1 cellular context compared by ENCODE assay signal in the genomic region with DNA sequence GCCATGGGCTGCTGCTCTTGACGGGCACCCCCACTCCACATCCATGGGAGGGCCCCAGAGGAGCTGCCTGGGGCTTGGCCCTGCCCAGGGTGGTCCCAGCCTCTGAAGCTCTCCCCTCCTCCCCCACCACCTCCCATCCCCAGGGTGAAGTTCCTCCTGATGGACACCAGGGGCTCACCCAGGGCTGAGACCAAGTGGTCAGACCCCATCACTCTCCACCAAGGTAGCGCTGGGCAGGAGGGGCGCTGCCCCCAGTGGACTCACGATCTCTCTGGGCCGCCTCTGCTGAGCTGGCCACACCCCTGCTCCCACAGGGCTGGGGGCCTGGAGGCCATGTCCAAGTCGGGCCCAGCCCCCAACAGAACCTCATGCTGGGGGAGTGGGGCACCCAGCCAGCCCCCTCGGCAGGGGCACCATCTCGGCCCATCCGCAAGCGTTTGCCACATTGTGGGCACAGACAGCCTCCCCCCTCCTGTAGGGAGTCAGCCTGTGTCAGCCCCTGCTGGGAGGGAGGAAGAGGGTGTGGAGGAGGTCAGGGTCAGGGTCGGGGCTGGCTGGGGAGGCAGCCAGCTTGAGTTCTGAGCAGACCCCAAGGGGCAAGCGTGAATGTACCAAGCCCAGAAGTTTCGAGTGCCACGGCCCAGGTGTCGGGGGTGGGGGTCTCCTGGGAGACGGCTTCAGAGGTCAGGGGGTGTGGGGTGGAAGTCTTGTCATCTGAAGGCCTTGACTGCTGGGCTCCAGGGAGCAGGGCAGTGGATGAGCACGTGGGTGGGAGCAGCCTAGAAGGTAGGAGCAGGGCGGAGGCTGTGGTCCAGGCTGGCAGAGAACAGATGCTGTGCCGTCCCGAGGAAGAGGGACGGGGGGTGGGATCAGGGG.
A peak's percentile ranks its signal among the peaks of the same experiment; 100 is the strongest.
TF ChIP-seq lines count a peak whose summit lies in the region.

No MANE protein-coding gene starts in this region.

TF ChIP-seq in HepG2, 621 proteins besides CTCF, POLR2A, EP300 and RAD21 (continued from another document and continues in another):
- TF ChIP-seq, protein P1, sequence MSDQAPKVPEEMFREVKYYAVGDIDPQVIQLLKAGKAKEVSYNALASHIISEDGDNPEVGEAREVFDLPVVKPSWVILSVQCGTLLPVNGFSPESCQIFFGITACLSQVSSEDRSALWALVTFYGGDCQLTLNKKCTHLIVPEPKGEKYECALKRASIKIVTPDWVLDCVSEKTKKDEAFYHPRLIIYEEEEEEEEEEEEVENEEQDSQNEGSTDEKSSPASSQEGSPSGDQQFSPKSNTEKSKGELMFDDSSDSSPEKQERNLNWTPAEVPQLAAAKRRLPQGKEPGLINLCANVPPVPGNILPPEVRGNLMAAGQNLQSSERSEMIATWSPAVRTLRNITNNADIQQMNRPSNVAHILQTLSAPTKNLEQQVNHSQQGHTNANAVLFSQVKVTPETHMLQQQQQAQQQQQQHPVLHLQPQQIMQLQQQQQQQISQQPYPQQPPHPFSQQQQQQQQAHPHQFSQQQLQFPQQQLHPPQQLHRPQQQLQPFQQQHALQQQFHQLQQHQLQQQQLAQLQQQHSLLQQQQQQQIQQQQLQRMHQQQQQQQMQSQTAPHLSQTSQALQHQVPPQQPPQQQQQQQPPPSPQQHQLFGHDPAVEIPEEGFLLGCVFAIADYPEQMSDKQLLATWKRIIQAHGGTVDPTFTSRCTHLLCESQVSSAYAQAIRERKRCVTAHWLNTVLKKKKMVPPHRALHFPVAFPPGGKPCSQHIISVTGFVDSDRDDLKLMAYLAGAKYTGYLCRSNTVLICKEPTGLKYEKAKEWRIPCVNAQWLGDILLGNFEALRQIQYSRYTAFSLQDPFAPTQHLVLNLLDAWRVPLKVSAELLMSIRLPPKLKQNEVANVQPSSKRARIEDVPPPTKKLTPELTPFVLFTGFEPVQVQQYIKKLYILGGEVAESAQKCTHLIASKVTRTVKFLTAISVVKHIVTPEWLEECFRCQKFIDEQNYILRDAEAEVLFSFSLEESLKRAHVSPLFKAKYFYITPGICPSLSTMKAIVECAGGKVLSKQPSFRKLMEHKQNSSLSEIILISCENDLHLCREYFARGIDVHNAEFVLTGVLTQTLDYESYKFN (CRISPR knock-in tag; conservative IDR thresholded peaks at IDR 0.05), result 0 out of 2 replicates have a peak, but pooled peaks have one; percentile 30
- TF ChIP-seq JUND (CRISPR knock-in tag; IDR thresholded peaks at IDR 0.05), result no peak
- no peak for TF ChIP-seq ZNF552 (CRISPR knock-in tag; IDR thresholded peaks at IDR 0.05; ENCODE audit: borderline replicate concordance)
- TF ChIP-seq HMG20B (CRISPR knock-in tag; conservative IDR thresholded peaks at IDR 0.05), result no peak
- no peak for TF ChIP-seq ZNF850 (CRISPR knock-in tag; conservative IDR thresholded peaks at IDR 0.05)
- no peak for TF ChIP-seq SIN3A (IDR thresholded peaks at IDR 0.05; ENCODE audit: borderline replicate concordance, low read depth, low read length)
- TF ChIP-seq, protein P2, sequence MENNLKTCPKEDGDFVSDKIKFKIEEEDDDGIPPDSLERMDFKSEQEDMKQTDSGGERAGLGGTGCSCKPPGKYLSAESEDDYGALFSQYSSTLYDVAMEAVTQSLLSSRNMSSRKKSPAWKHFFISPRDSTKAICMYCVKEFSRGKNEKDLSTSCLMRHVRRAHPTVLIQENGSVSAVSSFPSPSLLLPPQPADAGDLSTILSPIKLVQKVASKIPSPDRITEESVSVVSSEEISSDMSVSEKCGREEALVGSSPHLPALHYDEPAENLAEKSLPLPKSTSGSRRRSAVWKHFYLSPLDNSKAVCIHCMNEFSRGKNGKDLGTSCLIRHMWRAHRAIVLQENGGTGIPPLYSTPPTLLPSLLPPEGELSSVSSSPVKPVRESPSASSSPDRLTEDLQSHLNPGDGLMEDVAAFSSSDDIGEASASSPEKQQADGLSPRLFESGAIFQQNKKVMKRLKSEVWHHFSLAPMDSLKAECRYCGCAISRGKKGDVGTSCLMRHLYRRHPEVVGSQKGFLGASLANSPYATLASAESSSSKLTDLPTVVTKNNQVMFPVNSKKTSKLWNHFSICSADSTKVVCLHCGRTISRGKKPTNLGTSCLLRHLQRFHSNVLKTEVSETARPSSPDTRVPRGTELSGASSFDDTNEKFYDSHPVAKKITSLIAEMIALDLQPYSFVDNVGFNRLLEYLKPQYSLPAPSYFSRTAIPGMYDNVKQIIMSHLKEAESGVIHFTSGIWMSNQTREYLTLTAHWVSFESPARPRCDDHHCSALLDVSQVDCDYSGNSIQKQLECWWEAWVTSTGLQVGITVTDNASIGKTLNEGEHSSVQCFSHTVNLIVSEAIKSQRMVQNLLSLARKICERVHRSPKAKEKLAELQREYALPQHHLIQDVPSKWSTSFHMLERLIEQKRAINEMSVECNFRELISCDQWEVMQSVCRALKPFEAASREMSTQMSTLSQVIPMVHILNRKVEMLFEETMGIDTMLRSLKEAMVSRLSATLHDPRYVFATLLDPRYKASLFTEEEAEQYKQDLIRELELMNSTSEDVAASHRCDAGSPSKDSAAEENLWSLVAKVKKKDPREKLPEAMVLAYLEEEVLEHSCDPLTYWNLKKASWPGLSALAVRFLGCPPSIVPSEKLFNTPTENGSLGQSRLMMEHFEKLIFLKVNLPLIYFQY (CRISPR knock-in tag; IDR thresholded peaks at IDR 0.05; ENCODE audit: borderline replicate concordance), result no peak
- no peak for TF ChIP-seq ZNF484 (CRISPR knock-in tag; IDR thresholded peaks at IDR 0.05; ENCODE audit: borderline replicate concordance, low read depth)
- no peak for TF ChIP-seq JDP2 (CRISPR knock-in tag; IDR thresholded peaks at IDR 0.05; ENCODE audit: borderline replicate concordance)
- no peak for TF ChIP-seq ZNF367 (CRISPR knock-in tag; IDR thresholded peaks at IDR 0.05; ENCODE audit: borderline replicate concordance)
- no peak for TF ChIP-seq ZNF446 (CRISPR knock-in tag; IDR thresholded peaks at IDR 0.05)
- TF ChIP-seq, protein P3, sequence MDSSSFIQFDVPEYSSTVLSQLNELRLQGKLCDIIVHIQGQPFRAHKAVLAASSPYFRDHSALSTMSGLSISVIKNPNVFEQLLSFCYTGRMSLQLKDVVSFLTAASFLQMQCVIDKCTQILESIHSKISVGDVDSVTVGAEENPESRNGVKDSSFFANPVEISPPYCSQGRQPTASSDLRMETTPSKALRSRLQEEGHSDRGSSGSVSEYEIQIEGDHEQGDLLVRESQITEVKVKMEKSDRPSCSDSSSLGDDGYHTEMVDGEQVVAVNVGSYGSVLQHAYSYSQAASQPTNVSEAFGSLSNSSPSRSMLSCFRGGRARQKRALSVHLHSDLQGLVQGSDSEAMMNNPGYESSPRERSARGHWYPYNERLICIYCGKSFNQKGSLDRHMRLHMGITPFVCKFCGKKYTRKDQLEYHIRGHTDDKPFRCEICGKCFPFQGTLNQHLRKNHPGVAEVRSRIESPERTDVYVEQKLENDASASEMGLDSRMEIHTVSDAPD (CRISPR knock-in tag; IDR thresholded peaks at IDR 0.05), result no peak
- TF ChIP-seq, protein P4, sequence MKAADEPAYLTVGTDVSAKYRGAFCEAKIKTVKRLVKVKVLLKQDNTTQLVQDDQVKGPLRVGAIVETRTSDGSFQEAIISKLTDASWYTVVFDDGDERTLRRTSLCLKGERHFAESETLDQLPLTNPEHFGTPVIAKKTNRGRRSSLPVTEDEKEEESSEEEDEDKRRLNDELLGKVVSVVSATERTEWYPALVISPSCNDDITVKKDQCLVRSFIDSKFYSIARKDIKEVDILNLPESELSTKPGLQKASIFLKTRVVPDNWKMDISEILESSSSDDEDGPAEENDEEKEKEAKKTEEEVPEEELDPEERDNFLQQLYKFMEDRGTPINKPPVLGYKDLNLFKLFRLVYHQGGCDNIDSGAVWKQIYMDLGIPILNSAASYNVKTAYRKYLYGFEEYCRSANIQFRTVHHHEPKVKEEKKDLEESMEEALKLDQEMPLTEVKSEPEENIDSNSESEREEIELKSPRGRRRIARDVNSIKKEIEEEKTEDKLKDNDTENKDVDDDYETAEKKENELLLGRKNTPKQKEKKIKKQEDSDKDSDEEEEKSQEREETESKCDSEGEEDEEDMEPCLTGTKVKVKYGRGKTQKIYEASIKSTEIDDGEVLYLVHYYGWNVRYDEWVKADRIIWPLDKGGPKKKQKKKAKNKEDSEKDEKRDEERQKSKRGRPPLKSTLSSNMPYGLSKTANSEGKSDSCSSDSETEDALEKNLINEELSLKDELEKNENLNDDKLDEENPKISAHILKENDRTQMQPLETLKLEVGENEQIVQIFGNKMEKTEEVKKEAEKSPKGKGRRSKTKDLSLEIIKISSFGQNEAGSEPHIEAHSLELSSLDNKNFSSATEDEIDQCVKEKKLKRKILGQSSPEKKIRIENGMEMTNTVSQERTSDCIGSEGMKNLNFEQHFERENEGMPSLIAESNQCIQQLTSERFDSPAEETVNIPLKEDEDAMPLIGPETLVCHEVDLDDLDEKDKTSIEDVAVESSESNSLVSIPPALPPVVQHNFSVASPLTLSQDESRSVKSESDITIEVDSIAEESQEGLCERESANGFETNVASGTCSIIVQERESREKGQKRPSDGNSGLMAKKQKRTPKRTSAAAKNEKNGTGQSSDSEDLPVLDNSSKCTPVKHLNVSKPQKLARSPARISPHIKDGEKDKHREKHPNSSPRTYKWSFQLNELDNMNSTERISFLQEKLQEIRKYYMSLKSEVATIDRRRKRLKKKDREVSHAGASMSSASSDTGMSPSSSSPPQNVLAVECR (CRISPR knock-in tag; IDR thresholded peaks at IDR 0.05; ENCODE audit: borderline replicate concordance), result no peak; the same call in 1 of the 2 replicates
- no peak for TF ChIP-seq ERF (CRISPR knock-in tag; IDR thresholded peaks at IDR 0.05)
- TF ChIP-seq, protein P5, sequence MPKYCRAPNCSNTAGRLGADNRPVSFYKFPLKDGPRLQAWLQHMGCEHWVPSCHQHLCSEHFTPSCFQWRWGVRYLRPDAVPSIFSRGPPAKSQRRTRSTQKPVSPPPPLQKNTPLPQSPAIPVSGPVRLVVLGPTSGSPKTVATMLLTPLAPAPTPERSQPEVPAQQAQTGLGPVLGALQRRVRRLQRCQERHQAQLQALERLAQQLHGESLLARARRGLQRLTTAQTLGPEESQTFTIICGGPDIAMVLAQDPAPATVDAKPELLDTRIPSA (CRISPR knock-in tag; IDR thresholded peaks at IDR 0.05; ENCODE audit: borderline replicate concordance), result no peak
- TF ChIP-seq SIX4 (CRISPR knock-in tag; IDR thresholded peaks at IDR 0.05), result no peak
- no peak for TF ChIP-seq MED13 (CRISPR knock-in tag; IDR thresholded peaks at IDR 0.05)
- TF ChIP-seq, protein P6, sequence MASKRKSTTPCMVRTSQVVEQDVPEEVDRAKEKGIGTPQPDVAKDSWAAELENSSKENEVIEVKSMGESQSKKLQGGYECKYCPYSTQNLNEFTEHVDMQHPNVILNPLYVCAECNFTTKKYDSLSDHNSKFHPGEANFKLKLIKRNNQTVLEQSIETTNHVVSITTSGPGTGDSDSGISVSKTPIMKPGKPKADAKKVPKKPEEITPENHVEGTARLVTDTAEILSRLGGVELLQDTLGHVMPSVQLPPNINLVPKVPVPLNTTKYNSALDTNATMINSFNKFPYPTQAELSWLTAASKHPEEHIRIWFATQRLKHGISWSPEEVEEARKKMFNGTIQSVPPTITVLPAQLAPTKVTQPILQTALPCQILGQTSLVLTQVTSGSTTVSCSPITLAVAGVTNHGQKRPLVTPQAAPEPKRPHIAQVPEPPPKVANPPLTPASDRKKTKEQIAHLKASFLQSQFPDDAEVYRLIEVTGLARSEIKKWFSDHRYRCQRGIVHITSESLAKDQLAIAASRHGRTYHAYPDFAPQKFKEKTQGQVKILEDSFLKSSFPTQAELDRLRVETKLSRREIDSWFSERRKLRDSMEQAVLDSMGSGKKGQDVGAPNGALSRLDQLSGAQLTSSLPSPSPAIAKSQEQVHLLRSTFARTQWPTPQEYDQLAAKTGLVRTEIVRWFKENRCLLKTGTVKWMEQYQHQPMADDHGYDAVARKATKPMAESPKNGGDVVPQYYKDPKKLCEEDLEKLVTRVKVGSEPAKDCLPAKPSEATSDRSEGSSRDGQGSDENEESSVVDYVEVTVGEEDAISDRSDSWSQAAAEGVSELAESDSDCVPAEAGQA (IDR thresholded peaks at IDR 0.05; ENCODE audit: low read depth), result no peak
- TF ChIP-seq, protein P6 (CRISPR knock-in tag; IDR thresholded peaks at IDR 0.05; ENCODE audit: borderline replicate concordance), result no peak
- no peak for TF ChIP-seq FOXJ3 (CRISPR knock-in tag; IDR thresholded peaks at IDR 0.05; ENCODE audit: borderline replicate concordance)
- TF ChIP-seq, protein P7, sequence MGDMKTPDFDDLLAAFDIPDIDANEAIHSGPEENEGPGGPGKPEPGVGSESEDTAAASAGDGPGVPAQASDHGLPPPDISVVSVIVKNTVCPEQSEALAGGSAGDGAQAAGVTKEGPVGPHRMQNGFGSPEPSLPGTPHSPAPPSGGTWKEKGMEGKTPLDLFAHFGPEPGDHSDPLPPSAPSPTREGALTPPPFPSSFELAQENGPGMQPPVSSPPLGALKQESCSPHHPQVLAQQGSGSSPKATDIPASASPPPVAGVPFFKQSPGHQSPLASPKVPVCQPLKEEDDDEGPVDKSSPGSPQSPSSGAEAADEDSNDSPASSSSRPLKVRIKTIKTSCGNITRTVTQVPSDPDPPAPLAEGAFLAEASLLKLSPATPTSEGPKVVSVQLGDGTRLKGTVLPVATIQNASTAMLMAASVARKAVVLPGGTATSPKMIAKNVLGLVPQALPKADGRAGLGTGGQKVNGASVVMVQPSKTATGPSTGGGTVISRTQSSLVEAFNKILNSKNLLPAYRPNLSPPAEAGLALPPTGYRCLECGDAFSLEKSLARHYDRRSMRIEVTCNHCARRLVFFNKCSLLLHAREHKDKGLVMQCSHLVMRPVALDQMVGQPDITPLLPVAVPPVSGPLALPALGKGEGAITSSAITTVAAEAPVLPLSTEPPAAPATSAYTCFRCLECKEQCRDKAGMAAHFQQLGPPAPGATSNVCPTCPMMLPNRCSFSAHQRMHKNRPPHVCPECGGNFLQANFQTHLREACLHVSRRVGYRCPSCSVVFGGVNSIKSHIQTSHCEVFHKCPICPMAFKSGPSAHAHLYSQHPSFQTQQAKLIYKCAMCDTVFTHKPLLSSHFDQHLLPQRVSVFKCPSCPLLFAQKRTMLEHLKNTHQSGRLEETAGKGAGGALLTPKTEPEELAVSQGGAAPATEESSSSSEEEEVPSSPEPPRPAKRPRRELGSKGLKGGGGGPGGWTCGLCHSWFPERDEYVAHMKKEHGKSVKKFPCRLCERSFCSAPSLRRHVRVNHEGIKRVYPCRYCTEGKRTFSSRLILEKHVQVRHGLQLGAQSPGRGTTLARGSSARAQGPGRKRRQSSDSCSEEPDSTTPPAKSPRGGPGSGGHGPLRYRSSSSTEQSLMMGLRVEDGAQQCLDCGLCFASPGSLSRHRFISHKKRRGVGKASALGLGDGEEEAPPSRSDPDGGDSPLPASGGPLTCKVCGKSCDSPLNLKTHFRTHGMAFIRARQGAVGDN (CRISPR knock-in tag; IDR thresholded peaks at IDR 0.05), result peak; percentile 68
